In genomic region chr4:183876268-183876934, GRCh38 we compare ENCODE assay signal across 8 cellular contexts. TPM values are rescaled to one million over a fixed set of nuclear protein-coding genes. Genes with fewer than 3 reads are reported as not detected.
DNase-seq lines count a peak whose midpoint lies in the region; ATAC-seq and TF ChIP-seq lines count a peak whose summit lies in the region.

No MANE protein-coding gene starts in this region.

- H3K9ac ChIP-seq in SK-N-SH = 0 out of 2 replicates have a peak overlapping the region, but pooled peaks have one; percentile 24
- H3K9ac ChIP-seq in skeletal muscle satellite cell (ENCODE audit: low read depth, low read length) = peak overlapping the region; percentile 24
- H3K9ac ChIP-seq in smooth muscle cell (ENCODE audit: low read depth) = no peak overlapping the region

- H3K79me2 ChIP-seq in SK-N-SH (ENCODE audit: insufficient read depth) (no peaks in the 10 kb centered on the region), smooth muscle cell (ENCODE audit: low read depth) (no peaks in the 10 kb centered on the region)

- H3K27me3 ChIP-seq in SK-N-SH (ENCODE audit: insufficient read depth) = no peaks in the 10 kb centered on the region
- H3K27me3 ChIP-seq in heart right ventricle = no peaks in the 10 kb centered on the region
- peaks cover 3% of the 10 kb centered on the region for H3K27me3 ChIP-seq in skeletal muscle satellite cell (ENCODE audit: control insufficient read depth, insufficient read depth, low read length)
- H3K27me3 ChIP-seq in smooth muscle cell (ENCODE audit: low read depth) = no peaks in the 10 kb centered on the region

- CTCF ChIA-PET in HEK293T (lab: Yijun Ruan, JAX) (interaction anchor here (1.0 kb wide), 1 partner anchor 7 kb away, joined by 4 read pairs; no protein-coding TSS in a partner anchor), SK-N-SH (lab: Yijun Ruan, JAX) (interaction anchor here (1.2 to 3.7 kb wide), 2 partner anchors 36 to 224 kb away, joined by 4 to 15 read pairs; no protein-coding TSS in a partner anchor)

- TF ChIP-seq EP300 in SK-N-SH (IDR thresholded peaks at IDR 0.05; ENCODE audit: borderline replicate concordance in 1 of 2, low read depth in 1 of 2, low read length in 1 of 2) = peak in 1 of 2 experiments; percentile 65; a peak in 2 of 4 replicates

- POLR2A ChIA-PET in HEK293T (lab: Yijun Ruan, JAX) (interaction anchor here (2.2 kb wide), 1 partner anchor 30 kb away, joined by 9 read pairs; the partner anchor contains the start of gene STOX2), SK-N-SH (lab: Yijun Ruan, JAX) (interaction anchor here (0.7 to 1.9 kb wide), 2 partner anchors 29 to 30 kb away, joined by 3 to 11 read pairs; partner anchors contain the start of gene STOX2)

- H2AFZ ChIP-seq in SK-N-SH (ENCODE audit: low read depth) (peak overlapping the region; percentile 92), smooth muscle cell (ENCODE audit: low read depth) (no peak overlapping the region)

- peak overlapping the region in 1 of 2 experiments; percentile 92; a peak in 3 of 4 replicates for H3K27ac ChIP-seq in SK-N-SH (ENCODE audit: low read depth in 2 of 2, low read length in 1 of 2)
- peak overlapping the region; percentile 71 to 88 (median 81) for H3K27ac ChIP-seq in heart right ventricle
- no peak overlapping the region for H3K27ac ChIP-seq in smooth muscle cell (ENCODE audit: low read depth)

- H3K9me3 ChIP-seq in SK-N-SH (no peaks in the 10 kb centered on the region), heart right ventricle (no peaks in the 10 kb centered on the region), skeletal muscle satellite cell (replicated peaks; ENCODE audit: low read length) (no peaks in the 10 kb centered on the region), smooth muscle cell (replicated peaks; ENCODE audit: low read depth) (no peaks in the 10 kb centered on the region)

- peaks cover 5 to 38% of the 10 kb centered on the region in 2 experiments; a peak in 1 of 4 replicates for H3K4me1 ChIP-seq in SK-N-SH (ENCODE audit: control insufficient read depth in 1 of 2, insufficient read depth in 2 of 2, low read depth in 1 of 2, low read length in 1 of 2)
- peaks cover 0 to 34% (median 22%) of the 10 kb centered on the region in 9 donors for H3K4me1 ChIP-seq in heart right ventricle
- peaks cover 6% of the 10 kb centered on the region for H3K4me1 ChIP-seq in skeletal muscle satellite cell (ENCODE audit: control insufficient read depth, insufficient read depth, low read length)
- H3K4me1 ChIP-seq in smooth muscle cell (ENCODE audit: low read depth) = no peaks in the 10 kb centered on the region

- H3K9me2 ChIP-seq in SK-N-SH = no peaks in the 10 kb centered on the region

- TF ChIP-seq CTCF in SK-N-SH (IDR thresholded peaks at IDR 0.05) (no peak), heart right ventricle (IDR thresholded peaks at IDR 0.05) (no peak), smooth muscle cell (IDR thresholded peaks at IDR 0.05; ENCODE audit: borderline replicate concordance, insufficient read depth, poor library complexity, severe bottlenecking) (no peak)

- H3F3A ChIP-seq in SK-N-SH (replicated peaks; ENCODE audit: insufficient read depth) (no peaks in the 10 kb centered on the region), smooth muscle cell (ENCODE audit: low read depth) (no peaks in the 10 kb centered on the region)

- intact Hi-C loops in heart right ventricle (cut with DNase I) = loop anchor here in 4 of 10 donors (2.0 to 10.0 kb wide), 4 partner anchors 28 to 108 kb away; partner anchors contain the start of gene STOX2 (in 1 of the 4)

- no peaks in the 10 kb centered on the region for H3K36me3 ChIP-seq in SK-N-SH (replicated peaks in 1 of 2; ENCODE audit: control insufficient read depth in 1 of 2, insufficient read depth in 2 of 2, low read length in 1 of 2)
- no peaks in the 10 kb centered on the region for H3K36me3 ChIP-seq in heart right ventricle
- no peaks in the 10 kb centered on the region for H3K36me3 ChIP-seq in skeletal muscle satellite cell (ENCODE audit: insufficient read depth, low read length)
- H3K36me3 ChIP-seq in smooth muscle cell (ENCODE audit: low read depth) = no peaks in the 10 kb centered on the region

- DNase-seq in HEK293T (ENCODE audit: extremely low spot score) (peak; percentile 12), SK-N-SH (peak; percentile 88), heart right ventricle (peak; percentile 88), GDM1 (lab: John Stamatoyannopoulos, UW) (no peak), smooth muscle cell (lab: John Stamatoyannopoulos, UW; ENCODE audit: unreplicated experiment) (no peak)

- H3K4me2 ChIP-seq in SK-N-SH = peak overlapping the region; percentile 66
- peak overlapping the region; percentile 89 for H3K4me2 ChIP-seq in skeletal muscle satellite cell (ENCODE audit: low read length)
- H3K4me2 ChIP-seq in smooth muscle cell = no peak overlapping the region

- ATAC-seq in heart right ventricle = peak; percentile 88 to 98 (median 96)
- no peak for ATAC-seq in GM18870 (IDR thresholded peaks at IDR 0.05; ENCODE audit: unreplicated experiment)
- no peak for ATAC-seq in GM19035 (IDR thresholded peaks at IDR 0.05; ENCODE audit: unreplicated experiment)

- H3K4me3 ChIP-seq in SK-N-SH (ENCODE audit: low read depth in 2 of 2, low read length in 1 of 2) (peak overlapping the region; percentile 37 to 49), heart right ventricle (peak overlapping the region in 9 of 10 donors; percentile 23 to 51 (median 44)), skeletal muscle satellite cell (ENCODE audit: low read length) (peak overlapping the region; percentile 66), smooth muscle cell (no peak overlapping the region)

- TF ChIP-seq RAD21 in SK-N-SH (IDR thresholded peaks at IDR 0.05; ENCODE audit: low read length) = peak; percentile 15; the same call in 1 of the 2 replicates

- 25% methylated on average over 12 of the region's 18 CpGs for WGBS in SK-N-SH (ENCODE audit: low lambda C conversion rate)
- 6 to 12% methylated on average over 18 of the region's 18 CpGs for WGBS in heart right ventricle, 2 donors
- WGBS in smooth muscle cell (ENCODE audit: low lambda C conversion rate) = 92% methylated on average over 18 of the region's 18 CpGs

- H4K20me1 ChIP-seq in SK-N-SH (ENCODE audit: insufficient read depth) (no peaks in the 10 kb centered on the region), smooth muscle cell (ENCODE audit: low read depth) (no peaks in the 10 kb centered on the region)

TF ChIP-seq in HEK293T, 16 proteins besides CTCF, POLR2A, EP300 and RAD21 (continues in another document):
- TF ChIP-seq LEF1 (IDR thresholded peaks at IDR 0.05; ENCODE audit: borderline replicate concordance) (no peak), CTBP1 (IDR thresholded peaks at IDR 0.05; ENCODE audit: borderline replicate concordance) (no peak), FOXA1 (IDR thresholded peaks at IDR 0.05) (no peak), SUZ12 (IDR thresholded peaks at IDR 0.05) (no peak), ZNF384 (IDR thresholded peaks at IDR 0.05) (no peak), HDGF (IDR thresholded peaks at IDR 0.05; ENCODE audit: borderline replicate concordance) (no peak), SP1 (IDR thresholded peaks at IDR 0.05) (no peak), ARNT (IDR thresholded peaks at IDR 0.05) (no peak), L3MBTL2 (conservative IDR thresholded peaks at IDR 0.05) (no peak), NFRKB (IDR thresholded peaks at IDR 0.05) (no peak), FOXK2 (IDR thresholded peaks at IDR 0.05) (no peak), TARDBP (IDR thresholded peaks at IDR 0.05) (no peak), ELF4 (IDR thresholded peaks at IDR 0.05) (no peak), PKNOX1 (IDR thresholded peaks at IDR 0.05) (no peak)

TF ChIP-seq in SK-N-SH, 30 proteins besides CTCF, POLR2A, EP300 and RAD21 (continues in another document):
- 0 out of 2 replicates have a peak, but pooled peaks have one; percentile 18 for TF ChIP-seq FOSL2 (IDR thresholded peaks at IDR 0.05; ENCODE audit: borderline replicate concordance, low read depth)
- peak; percentile 69 for TF ChIP-seq CHD2 (IDR thresholded peaks at IDR 0.05; ENCODE audit: low read length, partially characterized antibody)
- TF ChIP-seq TCF12 (IDR thresholded peaks at IDR 0.05) = peak; percentile 50; the same call in 1 of the 2 replicates
- TF ChIP-seq, protein P1, sequence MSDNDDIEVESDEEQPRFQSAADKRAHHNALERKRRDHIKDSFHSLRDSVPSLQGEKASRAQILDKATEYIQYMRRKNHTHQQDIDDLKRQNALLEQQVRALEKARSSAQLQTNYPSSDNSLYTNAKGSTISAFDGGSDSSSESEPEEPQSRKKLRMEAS (IDR thresholded peaks at IDR 0.05; ENCODE audit: low read depth) = 0 out of 2 replicates have a peak, but pooled peaks have one; percentile 18
- TF ChIP-seq GATA2 (CRISPR knock-in tag; IDR thresholded peaks at IDR 0.05) = peak; percentile 68
- TF ChIP-seq TEAD4 (IDR thresholded peaks at IDR 0.05; ENCODE audit: borderline replicate concordance, insufficient read depth) = no peak
- 0 out of 2 replicates have a peak, but pooled peaks have one; percentile 21 for TF ChIP-seq JUND (IDR thresholded peaks at IDR 0.05)
- peak; percentile 51 for TF ChIP-seq MXI1 (IDR thresholded peaks at IDR 0.05; ENCODE audit: low read depth, low read length)

RNA-seq across cellular contexts. Expression of gene STOX2, which starts 28.7 kb away (rescaled TPM):
- polyA plus RNA-seq in SK-N-SH (2012; rRNA removed) (0.16 and 0.49 TPM in 2 replicates), heart right ventricle (1 to 10 TPM; 2.2 to 3.1 TPM), smooth muscle cell (1.3 and 5.6 TPM in 2 replicates)
- polyA plus RNA-seq in SK-N-SH (2012; cell fraction: cytosol; rRNA removed) = 0.27 and 0.43 TPM in 2 replicates
- 0.43 and 1.5 TPM in 2 replicates for polyA plus RNA-seq in SK-N-SH (2012; cell fraction: nucleus; rRNA removed)
- total RNA-seq in heart right ventricle (10 to 100 TPM in 9 of 10 donors, 1 to 10 TPM in 1; 8.3 to 25.5 (median 13.9) TPM), smooth muscle cell (4.2 and 4.6 TPM in 2 replicates)
- total RNA-seq in skeletal muscle satellite cell (2012; rRNA removed) = under 0.01 and 0.25 TPM in 2 replicates

Comparison
In these comparisons a context has a peak if more than half of its experiments do, and no peak if none do; other contexts are left out.
1. DNase-seq: peak in HEK293T (single experiment), SK-N-SH (single experiment) and heart right ventricle (2 of 2); none in GDM1 (single experiment) and smooth muscle cell (single experiment).
2. ATAC-seq: peak in heart right ventricle (8 of 8); none in GM18870 (single experiment) and GM19035 (single experiment).